Comparison of ENCODE assay signal across 1 cellular context in the genomic region with DNA sequence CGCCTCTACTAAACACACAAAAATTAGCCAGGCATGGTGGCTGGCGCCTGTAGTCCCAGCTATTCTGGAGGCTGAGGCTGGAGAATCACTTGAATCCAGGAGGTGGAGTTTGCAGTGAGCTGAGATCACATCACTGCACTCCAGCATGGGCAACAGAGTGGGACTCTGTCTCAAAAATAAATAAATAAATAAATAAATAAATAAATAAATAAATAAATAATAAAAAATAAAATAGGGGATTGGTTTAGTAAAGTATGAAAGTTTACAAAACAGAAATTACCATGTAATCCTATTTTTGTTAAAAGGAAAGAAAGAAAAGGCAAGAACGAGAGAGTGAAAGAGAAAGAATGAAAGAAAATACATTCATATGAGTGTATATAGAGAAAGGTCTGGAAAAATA. TPM values are rescaled to one million over a fixed set of nuclear protein-coding genes. Genes with fewer than 3 reads are reported as not detected.
"Had no signal": no experiment of that assay in that cellular context is flagged by ENCODE, and none has a peak within 500 bp of the region (broad histone marks: within the 10 kb centered on the region; RNA-seq: fewer than 3 reads in every experiment).

No MANE protein-coding gene starts in this region.

RNA-seq across cellular contexts. Expression of gene ASPRV1, which starts 10.8 kb away (rescaled TPM):
- total RNA-seq: PC-3 had no signal
